24 cellular contexts compared by ENCODE assay signal in genomic region chr2:116537811-116538210, GRCh38.
"Had no signal": no experiment of that assay in that cellular context is flagged by ENCODE, and none has a peak within 500 bp of the region (broad histone marks: within the 10 kb centered on the region; RNA-seq: fewer than 3 reads in every experiment).

No MANE protein-coding gene starts in this region.

- H3K4me3 Mint-ChIP-seq: stimulated activated effector memory CD8-positive, alpha-beta T cell treated with anti-CD3 and anti-CD28 coated beads, Interleukin-12 subunit alpha, Interleukin-12 subunit beta, amount 100 ng/mL, for 72 hours; stimulated activated memory B cell treated with anti-CD40 and anti-IgM and Interleukin-4, amounts not matched to agents 10 μg/mL and 1 μg/mL and 100 μg/mL, for 72 hours; stimulated activated naive B cell treated with anti-CD40 and anti-IgM and Interleukin-4, amounts not matched to agents 10 μg/mL and 1 μg/mL and 100 μg/mL, for 72 hours; stimulated activated naive CD8-positive, alpha-beta T cell treated with anti-CD3 and anti-CD28 coated beads, Interleukin-15, amount 100 ng/mL, for 72 hours; stimulated activated naive CD8-positive, alpha-beta T cell treated with anti-CD3 and anti-CD28 coated beads, Interleukin-15, Interleukin-2, amounts not matched to agents 100 ng/mL and 50 ng/mL, for 24 hours; type B pancreatic cell had no signal

- H3K4me1 Mint-ChIP-seq: stimulated activated effector memory CD8-positive, alpha-beta T cell treated with anti-CD3 and anti-CD28 coated beads, Interleukin-12 subunit alpha, Interleukin-12 subunit beta, amount 100 ng/mL, for 72 hours; stimulated activated memory B cell treated with anti-CD40 and anti-IgM and Interleukin-4, amounts not matched to agents 10 μg/mL and 1 μg/mL and 100 μg/mL, for 72 hours; stimulated activated naive B cell treated with anti-CD40 and anti-IgM and Interleukin-4, amounts not matched to agents 10 μg/mL and 1 μg/mL and 100 μg/mL, for 72 hours; stimulated activated naive CD8-positive, alpha-beta T cell treated with anti-CD3 and anti-CD28 coated beads, Interleukin-15, amount 100 ng/mL, for 72 hours had no signal

- H3K36me3 Mint-ChIP-seq: stimulated activated effector memory CD8-positive, alpha-beta T cell treated with anti-CD3 and anti-CD28 coated beads, Interleukin-12 subunit alpha, Interleukin-12 subunit beta, amount 100 ng/mL, for 72 hours; stimulated activated memory B cell treated with anti-CD40 and anti-IgM and Interleukin-4, amounts not matched to agents 10 μg/mL and 1 μg/mL and 100 μg/mL, for 72 hours; stimulated activated naive B cell treated with anti-CD40 and anti-IgM and Interleukin-4, amounts not matched to agents 10 μg/mL and 1 μg/mL and 100 μg/mL, for 72 hours; type B pancreatic cell had no signal

- H3K27ac Mint-ChIP-seq: stimulated activated effector memory CD8-positive, alpha-beta T cell treated with anti-CD3 and anti-CD28 coated beads, Interleukin-12 subunit alpha, Interleukin-12 subunit beta, amount 100 ng/mL, for 72 hours; stimulated activated memory B cell treated with anti-CD40 and anti-IgM and Interleukin-4, amounts not matched to agents 10 μg/mL and 1 μg/mL and 100 μg/mL, for 72 hours; stimulated activated naive B cell treated with anti-CD40 and anti-IgM and Interleukin-4, amounts not matched to agents 10 μg/mL and 1 μg/mL and 100 μg/mL, for 72 hours; stimulated activated naive CD8-positive, alpha-beta T cell treated with anti-CD3 and anti-CD28 coated beads, Interleukin-15, amount 100 ng/mL, for 72 hours; stimulated activated naive CD8-positive, alpha-beta T cell treated with anti-CD3 and anti-CD28 coated beads, Interleukin-15, Interleukin-2, amounts not matched to agents 100 ng/mL and 50 ng/mL, for 24 hours; type B pancreatic cell had no signal

- H3K9me3 Mint-ChIP-seq: type B pancreatic cell had no signal

- DNase-seq: stimulated activated CD4-positive, alpha-beta T cell treated with anti-CD3 and anti-CD28 coated beads, Interleukin-2, amount 100 ng/mL, for 48 hours; stimulated activated CD4-positive, alpha-beta T cell treated with anti-CD3 and anti-CD28 coated beads, Interleukin-4, amount 100 ng/mL, for 1 hour; stimulated activated CD4-positive, alpha-beta T cell treated with anti-CD3 and anti-CD28 coated beads, Interleukin-4, amount 100 ng/mL, for 24 hours; stimulated activated CD4-positive, alpha-beta T cell treated with anti-CD3 and anti-CD28 coated beads, Interleukin-4, amount 100 ng/mL, for 4 hours; stimulated activated CD8-positive, alpha-beta memory T cell treated with anti-CD3 and anti-CD28 coated beads, Interleukin-4, amount 100 ng/mL, for 48 hours; stimulated activated naive B cell treated with anti-CD40 and anti-IgM and Interleukin-4, amounts not matched to agents 10 μg/mL and 1 μg/mL and 100 μg/mL, for 72 hours; stimulated activated naive CD4-positive, alpha-beta T cell; stimulated activated naive CD4-positive, alpha-beta T cell treated with Interleukin-2 at 50 U/mL for 16 hours; stimulated activated naive CD8-positive, alpha-beta T cell treated with anti-CD3 and anti-CD28 coated beads, Interleukin-15, amount 100 ng/mL, for 72 hours; stimulated activated naive CD8-positive, alpha-beta T cell treated with anti-CD3 and anti-CD28 coated beads, Interleukin-15, Interleukin-2, amounts not matched to agents 100 U/mL and 50 U/mL, for 24 hours; stomach; substantia nigra; testis; thyroid gland; tibial artery; transverse colon; trophoblast cell; upper lobe of left lung; upper lobe of right lung; uterus had no signal

- H3K27me3 Mint-ChIP-seq: stimulated activated memory B cell treated with anti-CD40 and anti-IgM and Interleukin-4, amounts not matched to agents 10 μg/mL and 1 μg/mL and 100 μg/mL, for 72 hours; stimulated activated naive B cell treated with anti-CD40 and anti-IgM and Interleukin-4, amounts not matched to agents 10 μg/mL and 1 μg/mL and 100 μg/mL, for 72 hours; stimulated activated naive CD8-positive, alpha-beta T cell treated with anti-CD3 and anti-CD28 coated beads, Interleukin-15, amount 100 ng/mL, for 72 hours; stimulated activated naive CD8-positive, alpha-beta T cell treated with anti-CD3 and anti-CD28 coated beads, Interleukin-15, Interleukin-2, amounts not matched to agents 100 ng/mL and 50 ng/mL, for 24 hours; type B pancreatic cell had no signal
